Comparison of ENCODE assay signal across 1 cellular context in the genomic region with DNA sequence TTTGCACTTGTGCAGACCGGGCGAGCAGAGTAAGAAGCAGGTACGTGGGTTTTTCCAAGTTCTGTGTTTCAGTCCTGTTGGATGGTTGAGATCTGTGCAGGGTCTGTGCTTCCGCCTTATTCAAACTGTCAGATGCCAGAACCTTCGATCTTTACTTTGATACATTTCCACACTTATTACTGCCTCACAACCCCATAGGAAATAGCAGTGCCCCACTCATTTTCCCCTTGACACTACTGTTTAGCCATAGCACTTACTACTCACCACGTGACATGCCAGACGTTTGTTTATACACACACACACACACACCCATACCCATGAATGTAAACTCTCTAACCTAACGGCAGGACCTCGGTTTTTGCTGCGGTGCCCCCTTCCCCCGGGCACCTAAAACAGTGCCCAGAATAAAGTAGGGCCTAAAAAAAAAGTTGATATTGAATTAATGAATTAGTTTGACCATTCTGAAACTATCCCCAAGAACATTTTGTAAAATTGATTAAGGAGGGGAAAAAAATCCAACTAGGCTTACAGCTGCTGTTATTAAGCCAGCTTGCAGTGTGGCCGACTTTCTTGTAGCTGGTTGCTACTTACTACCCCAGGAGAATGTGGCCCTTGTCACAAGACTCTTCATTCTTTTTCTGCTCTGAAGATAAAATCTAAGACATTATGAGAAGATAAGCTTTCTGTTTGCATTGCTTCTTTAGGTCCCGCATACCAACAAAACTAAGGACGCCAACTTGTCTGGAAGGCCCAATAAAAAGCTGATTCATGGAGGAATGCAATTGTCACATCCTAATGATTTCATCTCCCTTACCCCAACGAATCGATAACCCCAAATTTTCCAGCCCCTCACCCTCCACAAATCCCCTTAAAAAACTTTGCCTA.
TF ChIP-seq lines count a peak whose summit lies in the region.

No MANE protein-coding gene starts in this region.

TF ChIP-seq in HEK293, 187 proteins besides CTCF, POLR2A, EP300 and RAD21 (continued from another document):
- TF ChIP-seq, protein P1, sequence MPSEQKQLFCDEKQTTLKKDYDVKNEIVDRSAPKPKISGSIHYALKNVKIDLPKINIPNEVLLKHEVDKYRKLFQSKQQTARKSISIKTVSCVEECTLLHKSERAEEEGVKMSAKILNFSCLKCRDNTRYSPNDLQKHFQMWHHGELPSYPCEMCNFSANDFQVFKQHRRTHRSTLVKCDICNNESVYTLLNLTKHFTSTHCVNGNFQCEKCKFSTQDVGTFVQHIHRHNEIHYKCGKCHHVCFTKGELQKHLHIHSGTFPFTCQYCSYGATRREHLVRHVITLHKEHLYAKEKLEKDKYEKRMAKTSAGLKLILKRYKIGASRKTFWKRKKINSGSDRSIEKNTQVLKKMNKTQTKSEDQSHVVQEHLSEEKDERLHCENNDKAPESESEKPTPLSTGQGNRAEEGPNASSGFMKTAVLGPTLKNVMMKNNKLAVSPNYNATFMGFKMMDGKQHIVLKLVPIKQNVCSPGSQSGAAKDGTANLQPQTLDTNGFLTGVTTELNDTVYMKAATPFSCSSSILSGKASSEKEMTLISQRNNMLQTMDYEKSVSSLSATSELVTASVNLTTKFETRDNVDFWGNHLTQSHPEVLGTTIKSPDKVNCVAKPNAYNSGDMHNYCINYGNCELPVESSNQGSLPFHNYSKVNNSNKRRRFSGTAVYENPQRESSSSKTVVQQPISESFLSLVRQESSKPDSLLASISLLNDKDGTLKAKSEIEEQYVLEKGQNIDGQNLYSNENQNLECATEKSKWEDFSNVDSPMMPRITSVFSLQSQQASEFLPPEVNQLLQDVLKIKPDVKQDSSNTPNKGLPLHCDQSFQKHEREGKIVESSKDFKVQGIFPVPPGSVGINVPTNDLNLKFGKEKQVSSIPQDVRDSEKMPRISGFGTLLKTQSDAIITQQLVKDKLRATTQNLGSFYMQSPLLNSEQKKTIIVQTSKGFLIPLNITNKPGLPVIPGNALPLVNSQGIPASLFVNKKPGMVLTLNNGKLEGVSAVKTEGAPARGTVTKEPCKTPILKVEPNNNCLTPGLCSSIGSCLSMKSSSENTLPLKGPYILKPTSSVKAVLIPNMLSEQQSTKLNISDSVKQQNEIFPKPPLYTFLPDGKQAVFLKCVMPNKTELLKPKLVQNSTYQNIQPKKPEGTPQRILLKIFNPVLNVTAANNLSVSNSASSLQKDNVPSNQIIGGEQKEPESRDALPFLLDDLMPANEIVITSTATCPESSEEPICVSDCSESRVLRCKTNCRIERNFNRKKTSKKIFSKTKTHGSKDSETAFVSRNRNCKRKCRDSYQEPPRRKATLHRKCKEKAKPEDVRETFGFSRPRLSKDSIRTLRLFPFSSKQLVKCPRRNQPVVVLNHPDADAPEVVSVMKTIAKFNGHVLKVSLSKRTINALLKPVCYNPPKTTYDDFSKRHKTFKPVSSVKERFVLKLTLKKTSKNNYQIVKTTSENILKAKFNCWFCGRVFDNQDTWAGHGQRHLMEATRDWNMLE (tag by site-specific recombination; conservative IDR thresholded peaks at IDR 0.05; ENCODE audit: low read depth) = no peak
- peak; percentile 9; the same call in 1 of the 2 replicates for TF ChIP-seq ZBTB20 (tag by site-specific recombination; IDR thresholded peaks at IDR 0.05)
- TF ChIP-seq, protein P2, sequence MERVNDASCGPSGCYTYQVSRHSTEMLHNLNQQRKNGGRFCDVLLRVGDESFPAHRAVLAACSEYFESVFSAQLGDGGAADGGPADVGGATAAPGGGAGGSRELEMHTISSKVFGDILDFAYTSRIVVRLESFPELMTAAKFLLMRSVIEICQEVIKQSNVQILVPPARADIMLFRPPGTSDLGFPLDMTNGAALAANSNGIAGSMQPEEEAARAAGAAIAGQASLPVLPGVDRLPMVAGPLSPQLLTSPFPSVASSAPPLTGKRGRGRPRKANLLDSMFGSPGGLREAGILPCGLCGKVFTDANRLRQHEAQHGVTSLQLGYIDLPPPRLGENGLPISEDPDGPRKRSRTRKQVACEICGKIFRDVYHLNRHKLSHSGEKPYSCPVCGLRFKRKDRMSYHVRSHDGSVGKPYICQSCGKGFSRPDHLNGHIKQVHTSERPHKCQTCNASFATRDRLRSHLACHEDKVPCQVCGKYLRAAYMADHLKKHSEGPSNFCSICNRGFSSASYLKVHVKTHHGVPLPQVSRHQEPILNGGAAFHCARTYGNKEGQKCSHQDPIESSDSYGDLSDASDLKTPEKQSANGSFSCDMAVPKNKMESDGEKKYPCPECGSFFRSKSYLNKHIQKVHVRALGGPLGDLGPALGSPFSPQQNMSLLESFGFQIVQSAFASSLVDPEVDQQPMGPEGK (tag by site-specific recombination; IDR thresholded peaks at IDR 0.05) = peak; percentile 22; the same call in 1 of the 2 replicates
- TF ChIP-seq KLF9 (tag by site-specific recombination; IDR thresholded peaks at IDR 0.05; ENCODE audit: low read depth) = peak; percentile 38; the same call in 1 of the 2 replicates
- TF ChIP-seq, protein P3, sequence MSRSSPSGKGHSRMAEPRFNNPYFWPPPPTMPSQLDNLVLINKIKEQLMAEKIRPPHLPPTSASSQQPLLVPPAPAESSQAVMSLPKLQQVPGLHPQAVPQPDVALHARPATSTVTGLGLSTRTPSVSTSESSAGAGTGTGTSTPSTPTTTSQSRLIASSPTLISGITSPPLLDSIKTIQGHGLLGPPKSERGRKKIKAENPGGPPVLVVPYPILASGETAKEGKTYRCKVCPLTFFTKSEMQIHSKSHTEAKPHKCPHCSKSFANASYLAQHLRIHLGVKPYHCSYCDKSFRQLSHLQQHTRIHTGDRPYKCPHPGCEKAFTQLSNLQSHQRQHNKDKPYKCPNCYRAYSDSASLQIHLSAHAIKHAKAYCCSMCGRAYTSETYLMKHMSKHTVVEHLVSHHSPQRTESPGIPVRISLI (tag by site-specific recombination; IDR thresholded peaks at IDR 0.05) = no peak
- TF ChIP-seq ZNF600 (tag by site-specific recombination; IDR thresholded peaks at IDR 0.05) = peak; percentile 23; the same call in 1 of the 2 replicates
- TF ChIP-seq, protein P4, sequence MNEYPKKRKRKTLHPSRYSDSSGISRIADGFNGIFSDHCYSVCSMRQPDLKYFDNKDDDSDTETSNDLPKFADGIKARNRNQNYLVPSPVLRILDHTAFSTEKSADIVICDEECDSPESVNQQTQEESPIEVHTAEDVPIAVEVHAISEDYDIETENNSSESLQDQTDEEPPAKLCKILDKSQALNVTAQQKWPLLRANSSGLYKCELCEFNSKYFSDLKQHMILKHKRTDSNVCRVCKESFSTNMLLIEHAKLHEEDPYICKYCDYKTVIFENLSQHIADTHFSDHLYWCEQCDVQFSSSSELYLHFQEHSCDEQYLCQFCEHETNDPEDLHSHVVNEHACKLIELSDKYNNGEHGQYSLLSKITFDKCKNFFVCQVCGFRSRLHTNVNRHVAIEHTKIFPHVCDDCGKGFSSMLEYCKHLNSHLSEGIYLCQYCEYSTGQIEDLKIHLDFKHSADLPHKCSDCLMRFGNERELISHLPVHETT (tag by site-specific recombination; IDR thresholded peaks at IDR 0.05) = no peak
- peak; percentile 67 for TF ChIP-seq ZBTB17 (tag by site-specific recombination; IDR thresholded peaks at IDR 0.05)
- TF ChIP-seq MEIS1 (CRISPR knock-in tag; IDR thresholded peaks at IDR 0.05; ENCODE audit: borderline replicate concordance) = no peak
- TF ChIP-seq, protein P5, sequence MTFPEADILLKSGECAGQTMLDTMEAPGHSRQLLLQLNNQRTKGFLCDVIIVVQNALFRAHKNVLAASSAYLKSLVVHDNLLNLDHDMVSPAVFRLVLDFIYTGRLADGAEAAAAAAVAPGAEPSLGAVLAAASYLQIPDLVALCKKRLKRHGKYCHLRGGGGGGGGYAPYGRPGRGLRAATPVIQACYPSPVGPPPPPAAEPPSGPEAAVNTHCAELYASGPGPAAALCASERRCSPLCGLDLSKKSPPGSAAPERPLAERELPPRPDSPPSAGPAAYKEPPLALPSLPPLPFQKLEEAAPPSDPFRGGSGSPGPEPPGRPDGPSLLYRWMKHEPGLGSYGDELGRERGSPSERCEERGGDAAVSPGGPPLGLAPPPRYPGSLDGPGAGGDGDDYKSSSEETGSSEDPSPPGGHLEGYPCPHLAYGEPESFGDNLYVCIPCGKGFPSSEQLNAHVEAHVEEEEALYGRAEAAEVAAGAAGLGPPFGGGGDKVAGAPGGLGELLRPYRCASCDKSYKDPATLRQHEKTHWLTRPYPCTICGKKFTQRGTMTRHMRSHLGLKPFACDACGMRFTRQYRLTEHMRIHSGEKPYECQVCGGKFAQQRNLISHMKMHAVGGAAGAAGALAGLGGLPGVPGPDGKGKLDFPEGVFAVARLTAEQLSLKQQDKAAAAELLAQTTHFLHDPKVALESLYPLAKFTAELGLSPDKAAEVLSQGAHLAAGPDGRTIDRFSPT (tag by site-specific recombination; IDR thresholded peaks at IDR 0.05) = peak; percentile 9; the same call in 1 of the 2 replicates
- TF ChIP-seq ZNF707 (tag by site-specific recombination; IDR thresholded peaks at IDR 0.05) = no peak
- TF ChIP-seq ZNF335 (tag by site-specific recombination; conservative IDR thresholded peaks at IDR 0.05) = peak; percentile 81
- no peak for TF ChIP-seq KLF7 (tag by site-specific recombination; IDR thresholded peaks at IDR 0.05; ENCODE audit: borderline replicate concordance)
- TF ChIP-seq ZNF544 (tag by site-specific recombination; IDR thresholded peaks at IDR 0.05) = no peak
- TF ChIP-seq ZNF670 (tag by site-specific recombination; IDR thresholded peaks at IDR 0.05; ENCODE audit: low read depth) = no peak
- 0 out of 2 replicates have a peak, but pooled peaks have one; percentile 26 for TF ChIP-seq KLF16 (tag by site-specific recombination; IDR thresholded peaks at IDR 0.05)
